ENCODE assay signal across 8 cellular contexts in genomic region chr21:31550070-31550469, GRCh38.
"Had no signal": no experiment of that assay in that cellular context is flagged by ENCODE, and none has a peak within 500 bp of the region (broad histone marks: within the 10 kb centered on the region; RNA-seq: fewer than 3 reads in every experiment).

No MANE protein-coding gene starts in this region.

- FAIRE-seq: G401.6, GM12878, GM12891, GM12892, GM18507, GM19239 had no signal

- ATAC-seq: GM12878 had no signal

- H3K4me3 ChIP-seq: GM12878 had no signal

- DNase-seq: GDM1, GF-D8 had no signal
